Comparison of ENCODE assay signal across 23 cellular contexts in genomic region chr4:47075241-47075640, GRCh38. TPM values are rescaled to one million over a fixed set of nuclear protein-coding genes. Genes with fewer than 3 reads are reported as not detected.
DNase-seq lines count a peak whose midpoint lies in the region; ATAC-seq and TF ChIP-seq lines count a peak whose summit lies in the region.
"Had no signal": no experiment of that assay in that cellular context is flagged by ENCODE, and none has a peak within 500 bp of the region (broad histone marks: within the 10 kb centered on the region; RNA-seq: fewer than 3 reads in every experiment).

No MANE protein-coding gene starts in this region.

- H3K4me1 Mint-ChIP-seq in CD4-positive, alpha-beta T cell (ENCODE audit: low read depth): no peaks in the 10 kb centered on the region
- H3K4me1 Mint-ChIP-seq: immature natural killer cell, memory B cell, natural killer cell, T-helper 17 cell had no signal

- TF ChIP-seq CTCF in epithelial cell of esophagus (IDR thresholded peaks at IDR 0.05; ENCODE audit: insufficient read depth, low read depth, low read length, missing control alignments) (no peak), lower lobe of right lung (IDR thresholded peaks at IDR 0.05) (no peak)
- TF ChIP-seq CTCF in CD4-positive, alpha-beta T cell (IDR thresholded peaks at IDR 0.05): no peak

- H3K27ac ChIP-seq in lower lobe of right lung: no peak overlapping the region
- H3K27ac ChIP-seq in CD4-positive, alpha-beta T cell (ENCODE audit: low read depth, low read length): no peak overlapping the region
- H3K27ac ChIP-seq: heart left ventricle had no signal

- H3K9me3 ChIP-seq in lower lobe of right lung: no peaks in the 10 kb centered on the region
- H3K9me3 ChIP-seq in CD4-positive, alpha-beta T cell (ENCODE audit: control insufficient read depth, low read length): no peaks in the 10 kb centered on the region
- H3K9me3 ChIP-seq: heart left ventricle had no signal

- no peaks in the 10 kb centered on the region for H3K9me3 Mint-ChIP-seq in CD4-positive, alpha-beta T cell
- H3K9me3 Mint-ChIP-seq: activated CD8-positive, alpha-beta T cell treated with anti-CD3 and anti-CD28 coated beads for 36 hours; memory B cell had no signal

- H3K4me3 Mint-ChIP-seq in CD4-positive, alpha-beta T cell: no peak overlapping the region
- H3K4me3 Mint-ChIP-seq: activated CD8-positive, alpha-beta T cell treated with anti-CD3 and anti-CD28 coated beads for 36 hours; activated naive CD8-positive, alpha-beta T cell; immature natural killer cell; memory B cell; natural killer cell; T-helper 17 cell; WTC11 had no signal

- peak; percentile 54 for DNase-seq in HCEC 1CT
- DNase-seq in RKO (ENCODE audit: low spot score): peak; percentile 45
- peak; percentile 73 for DNase-seq in epithelial cell of esophagus (ENCODE audit: low read depth)
- peak; percentile 37 for DNase-seq in renal cortical epithelial cell (ENCODE audit: low read depth)
- DNase-seq in NCI-H146 treated with DMSO at 0.1 percent for 48 hours (lab: John Stamatoyannopoulos, UW; ENCODE audit: unreplicated experiment): no peak
- DNase-seq in lower lobe of right lung: no peak
- DNase-seq in CD4-positive, alpha-beta T cell: no peak
- DNase-seq: activated CD8-positive, alpha-beta T cell treated with anti-CD3 and anti-CD28 coated beads for 36 hours; activated T-cell treated with anti-CD3 and anti-CD28 coated beads, Interleukin-2, amount 50 U/mL, for 48 hours; AML-193; heart left ventricle; immature natural killer cell; natural killer cell; NCI-H187 treated with DMSO at 0.1 percent for 48 hours; NCI-H510A treated with DMSO at 0.1 percent for 48 hours; SIG-M5; T-helper 17 cell had no signal

- no peak for ATAC-seq in GM21526 (IDR thresholded peaks at IDR 0.05; ENCODE audit: low FRiP score, unreplicated experiment)
- ATAC-seq in lower lobe of right lung: no peak
- no peak for ATAC-seq in CD4-positive, alpha-beta T cell (ENCODE audit: poor library complexity)
- ATAC-seq: activated CD8-positive, alpha-beta T cell treated with anti-CD3 and anti-CD28 coated beads for 36 hours; heart left ventricle; natural killer cell; T-helper 17 cell had no signal

- no peaks in the 10 kb centered on the region for H3K36me3 ChIP-seq in lower lobe of right lung
- H3K36me3 ChIP-seq: heart left ventricle had no signal

- intact Hi-C loops in lower lobe of right lung (cut with DNase I): no loop called here
- intact Hi-C loops in CD4-positive, alpha-beta T cell (cut with DNase I, micrococcal nuclease): no loop called here

- H3K4me1 ChIP-seq in lower lobe of right lung: no peaks in the 10 kb centered on the region

- H3K4me3 ChIP-seq in epithelial cell of esophagus (ENCODE audit: low read length) (no peak overlapping the region), lower lobe of right lung (no peak overlapping the region)
- H3K4me3 ChIP-seq: heart left ventricle, smooth muscle cell had no signal

- POLR2A ChIA-PET in CD4-positive, alpha-beta T cell (lab: Charles Lee): interaction anchor here (1.0 kb wide), 1 partner anchor 11 kb away, joined by 5 read pairs; no protein-coding TSS in a partner anchor

- no peak overlapping the region for H3K27ac Mint-ChIP-seq in CD4-positive, alpha-beta T cell
- H3K27ac Mint-ChIP-seq: activated CD8-positive, alpha-beta T cell treated with anti-CD3 and anti-CD28 coated beads for 36 hours; activated naive CD8-positive, alpha-beta T cell; immature natural killer cell; memory B cell; natural killer cell; T-helper 17 cell; WTC11 had no signal

- H3K27me3 Mint-ChIP-seq in CD4-positive, alpha-beta T cell: peaks cover 5% of the 10 kb centered on the region
- H3K27me3 Mint-ChIP-seq: memory B cell had no signal

- no peaks in the 10 kb centered on the region for H3K36me3 Mint-ChIP-seq in CD4-positive, alpha-beta T cell (ENCODE audit: low read depth)
- H3K36me3 Mint-ChIP-seq: activated naive CD8-positive, alpha-beta T cell; immature natural killer cell; memory B cell; natural killer cell; WTC11 had no signal

- CTCF ChIA-PET in CD4-positive, alpha-beta T cell (lab: Charles Lee): no interaction called here

- H3K27me3 ChIP-seq in lower lobe of right lung (ENCODE audit: low read depth): no peaks in the 10 kb centered on the region
- H3K27me3 ChIP-seq in CD4-positive, alpha-beta T cell (ENCODE audit: control insufficient read depth, insufficient read depth, low read length): no peaks in the 10 kb centered on the region
- H3K27me3 ChIP-seq: heart left ventricle had no signal

RNA-seq across cellular contexts. Expression of gene GABRB1, which starts 43.9 kb away (rescaled TPM):
- 0.20 TPM in 1 of 2 replicates, not detected in the other for total RNA-seq in renal cortical epithelial cell
- total RNA-seq in lower lobe of right lung: not detected
- total RNA-seq in CD4-positive, alpha-beta T cell: not detected
- total RNA-seq: activated CD8-positive, alpha-beta T cell treated with anti-CD3 and anti-CD28 coated beads for 36 hours; HT-29; natural killer cell; T-helper 17 cell had no signal

Comparison
In these comparisons a context has a peak if more than half of its experiments do, and no peak if none do; other contexts are left out.
1. DNase-seq: peak in HCEC 1CT (single experiment), RKO (single experiment), epithelial cell of esophagus (single experiment) and renal cortical epithelial cell (single experiment); none in NCI-H146 treated with DMSO at 0.1 percent for 48 hours (single experiment), lower lobe of right lung (single experiment) and CD4-positive, alpha-beta T cell (0 of 10).